ENCODE assay signal across 1 cellular context in the genomic region with DNA sequence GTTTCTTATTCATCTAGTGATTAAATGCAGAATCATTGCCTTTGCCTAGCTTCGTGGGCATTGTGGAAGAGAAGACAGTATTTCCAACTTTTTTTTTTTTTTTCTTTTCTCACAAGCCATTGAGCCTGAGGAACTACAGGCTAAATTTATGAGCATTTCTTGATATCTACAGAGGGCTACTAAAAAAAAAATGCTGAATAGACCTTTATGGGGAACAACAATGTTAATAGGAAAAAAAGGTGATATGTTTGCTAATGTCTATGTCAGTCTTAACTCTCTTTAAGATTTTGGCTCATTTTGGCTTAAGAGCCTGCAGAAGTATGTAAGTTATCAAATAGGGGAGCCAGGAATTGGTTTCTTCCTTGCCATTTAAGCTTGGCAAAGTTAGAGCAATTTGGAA.
TF ChIP-seq lines count a peak whose summit lies in the region.

No MANE protein-coding gene starts in this region.

TF ChIP-seq in HEK293, 187 proteins besides CTCF, POLR2A, EP300 and RAD21 (continued from another document):
- TF ChIP-seq PRDM10 (tag by site-specific recombination; IDR thresholded peaks at IDR 0.05), result peak; percentile 45; the same call in 1 of the 2 replicates
TF ChIP-seq in HEK293: peak in this region for 1.
